In the genomic region with DNA sequence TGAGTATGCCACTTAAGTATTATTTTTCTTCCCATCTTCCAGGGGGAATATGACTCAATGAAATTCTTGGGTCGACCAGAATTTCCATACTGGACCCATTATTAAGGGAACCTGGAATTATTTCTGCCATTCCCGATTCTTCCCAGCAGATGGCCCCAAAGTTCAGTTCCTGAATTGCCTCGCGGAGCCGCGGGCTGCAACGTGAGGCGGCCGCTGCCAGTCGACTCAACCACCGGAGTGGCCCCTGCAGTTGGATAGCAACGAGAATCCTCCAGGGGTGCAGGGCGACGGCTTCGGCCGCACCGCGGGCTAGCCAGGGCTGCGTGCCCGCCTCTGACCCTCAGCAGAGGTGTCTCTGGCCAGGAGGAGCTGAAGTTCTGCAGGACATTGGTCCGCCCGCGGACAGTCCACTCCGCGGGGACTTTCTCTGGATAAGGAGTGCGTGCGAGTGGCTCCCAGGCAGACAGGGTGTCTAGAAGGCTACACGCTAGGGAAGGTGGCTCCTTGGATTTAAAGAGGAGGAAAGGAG, we compare ENCODE assay signal across 8 cellular contexts. TPM values are rescaled to one million over a fixed set of nuclear protein-coding genes. Genes with fewer than 3 reads are reported as not detected.
A peak's percentile ranks its signal among the peaks of the same experiment; 100 is the strongest.
DNase-seq lines count a peak whose midpoint lies in the region; ATAC-seq and TF ChIP-seq lines count a peak whose summit lies in the region.

No MANE protein-coding gene starts in this region.

- H3K4me1 ChIP-seq in lung (ENCODE audit: control insufficient read depth in 2 of 2, insufficient read depth in 2 of 2, low read length in 2 of 2) = peaks cover 0 to 6% of the 10 kb centered on the region in 2 donors

- H3K27me3 Mint-ChIP-seq in activated CD8-positive, alpha-beta T cell treated with anti-CD3 and anti-CD28 coated beads for 36 hours = peaks cover 8% of the 10 kb centered on the region

- CTCF ChIA-PET in activated CD8-positive, alpha-beta T cell treated with anti-CD3 and anti-CD28 coated beads for 36 hours (lab: Charles Lee) = interaction anchor here (1.0 to 11.2 kb wide), 9 partner anchors 13 to 510 kb away, joined by 3 to 194 read pairs (median 6); a partner anchor contains a TSS

- H3K27ac Mint-ChIP-seq in activated CD8-positive, alpha-beta T cell treated with anti-CD3 and anti-CD28 coated beads for 36 hours = peak overlapping the region; percentile 68

- no peaks in the 10 kb centered on the region for H3K9me3 ChIP-seq in lung (ENCODE audit: control insufficient read depth in 2 of 2, insufficient read depth in 1 of 2, low read length in 1 of 2)

- TF ChIP-seq CTCF in activated CD8-positive, alpha-beta T cell treated with anti-CD3 and anti-CD28 coated beads for 36 hours (IDR thresholded peaks at IDR 0.05) = peak; percentile 91
- TF ChIP-seq CTCF in lung (IDR thresholded peaks at IDR 0.05; ENCODE audit: control extremely low read depth, extremely low read depth) = peak; percentile 85

- WGBS in lung, 2 donors = 0 to 1% methylated on average over 28 of the region's 28 CpGs

- DNase-seq in DMS114 treated with DMSO at 0.1 percent for 48 hours (lab: John Stamatoyannopoulos, UW; ENCODE audit: unreplicated experiment) (peak; percentile 30), NCI-H524 (lab: John Stamatoyannopoulos, UW) (peak; percentile 90 to 94), lung (ENCODE audit: low spot score) (peak; percentile 78)
- peak; percentile 80 for DNase-seq in activated CD8-positive, alpha-beta T cell treated with anti-CD3 and anti-CD28 coated beads for 36 hours
- DNase-seq in effector CD8-positive, alpha-beta T cell (lab: John Stamatoyannopoulos, UW) = peak; percentile 62
- DNase-seq in stimulated activated CD4-positive, alpha-beta T cell treated with anti-CD3 and anti-CD28 coated beads, Interleukin-4, amount 100 ng/mL, for 24 hours = peak; percentile 81

- H3K36me3 Mint-ChIP-seq in activated CD8-positive, alpha-beta T cell treated with anti-CD3 and anti-CD28 coated beads for 36 hours (ENCODE audit: low read depth) = no peaks in the 10 kb centered on the region

- peak; percentile 26 for ATAC-seq in HG03064 (IDR thresholded peaks at IDR 0.05; ENCODE audit: low read depth, unreplicated experiment)
- peak; percentile 70 for ATAC-seq in activated CD8-positive, alpha-beta T cell treated with anti-CD3 and anti-CD28 coated beads for 36 hours
- ATAC-seq in lung (ENCODE audit: insufficient read depth, low FRiP score) = peak; percentile 91
- ATAC-seq in HG03457 (IDR thresholded peaks at IDR 0.05; ENCODE audit: unreplicated experiment) = no peak

- peaks cover 39% of the 10 kb centered on the region for H3K4me1 Mint-ChIP-seq in activated CD8-positive, alpha-beta T cell treated with anti-CD3 and anti-CD28 coated beads for 36 hours (ENCODE audit: low read depth)

- intact Hi-C loops in activated CD8-positive, alpha-beta T cell treated with anti-CD3 and anti-CD28 coated beads for 36 hours (cut with micrococcal nuclease) = loop anchor here (1.0 to 10.0 kb wide), 4 partner anchors 32 to 510 kb away; no protein-coding TSS in a partner anchor

- H3K4me3 ChIP-seq in lung = peak overlapping the region; percentile 53

- H3K27me3 ChIP-seq in lung (ENCODE audit: control insufficient read depth, insufficient read depth) = no peaks in the 10 kb centered on the region

- H3K9me3 Mint-ChIP-seq in activated CD8-positive, alpha-beta T cell treated with anti-CD3 and anti-CD28 coated beads for 36 hours = no peaks in the 10 kb centered on the region

- H3K36me3 ChIP-seq in lung (ENCODE audit: control insufficient read depth in 2 of 2, insufficient read depth in 2 of 2, low read length in 2 of 2) = no peaks in the 10 kb centered on the region

- H3K4me3 Mint-ChIP-seq in activated CD8-positive, alpha-beta T cell treated with anti-CD3 and anti-CD28 coated beads for 36 hours = peak overlapping the region; percentile 74

- POLR2A ChIA-PET in activated CD8-positive, alpha-beta T cell treated with anti-CD3 and anti-CD28 coated beads for 36 hours (lab: Charles Lee) = no interaction called here

- no peak overlapping the region for H3K27ac ChIP-seq in lung (ENCODE audit: low read depth in 1 of 2, low read length in 1 of 2)

RNA-seq across cellular contexts. Expression of a gene that starts 0.6 kb away (rescaled TPM):
- total RNA-seq in activated CD8-positive, alpha-beta T cell treated with anti-CD3 and anti-CD28 coated beads for 36 hours = under 1 TPM in 1 of 2 experiments, not detected in 1; 0.31 TPM
- total RNA-seq in lung = under 1 TPM in 1 of 2 donors, not detected in 1; 0.31 TPM
- polyA plus RNA-seq in lung = under 1 TPM; 0.04 to 0.07 TPM

RNA-seq across cellular contexts. Expression of a gene that starts 13.3 kb away (rescaled TPM):
- 10 to 100 TPM; 21.6 to 22.5 TPM for total RNA-seq in activated CD8-positive, alpha-beta T cell treated with anti-CD3 and anti-CD28 coated beads for 36 hours
- total RNA-seq in lung = 10 to 100 TPM; 11.0 to 12.0 TPM
- 1 to 10 TPM; 1.1 to 1.4 TPM for polyA plus RNA-seq in lung

Comparison
In these comparisons a context has a peak if more than half of its experiments do, and no peak if none do; other contexts are left out.
1. DNase-seq: peak in every context shown above with its lines; median percentile 92 in NCI-H524; 81 in stimulated activated CD4-positive, alpha-beta T cell treated with anti-CD3 and anti-CD28 coated beads, Interleukin-4, amount 100 ng/mL, for 24 hours; 80 in activated CD8-positive, alpha-beta T cell treated with anti-CD3 and anti-CD28 coated beads for 36 hours; 78 in lung; 62 in effector CD8-positive, alpha-beta T cell; 30 in DMS114 treated with DMSO at 0.1 percent for 48 hours.